Comparison of ENCODE assay signal across 18 cellular contexts in the genomic region with DNA sequence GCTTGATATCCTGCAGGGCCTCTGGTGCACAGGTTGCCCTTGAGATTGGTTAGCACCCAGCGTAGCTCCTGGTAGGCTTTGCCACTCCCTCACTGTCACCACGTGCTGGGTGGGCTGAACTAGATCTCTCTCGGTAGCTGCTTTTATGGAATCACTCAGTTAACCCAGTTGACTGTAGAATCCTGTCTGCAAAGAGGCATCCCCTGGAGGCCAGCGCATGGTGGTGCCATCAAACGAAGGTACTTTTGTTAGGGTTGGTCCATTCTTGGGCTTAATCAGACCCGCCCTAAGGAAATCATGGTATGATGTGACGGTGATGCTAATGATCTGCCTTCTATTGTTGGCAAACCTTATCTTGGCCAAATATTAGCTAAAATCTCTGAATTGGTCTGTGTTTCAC.
"Had no signal": no experiment of that assay in that cellular context is flagged by ENCODE, and none has a peak within 500 bp of the region (broad histone marks: within the 10 kb centered on the region; RNA-seq: fewer than 3 reads in every experiment).

No MANE protein-coding gene starts in this region.

- H3K27me3 ChIP-seq: body of pancreas, sigmoid colon, uterus had no signal

- H3K4me3 ChIP-seq: body of pancreas, sigmoid colon, uterus had no signal

- ATAC-seq: activated T-cell treated with anti-CD3 and anti-CD28 coated beads, Interleukin-2, amount 50 U/mL, for 72 hours; body of pancreas; stimulated activated effector memory CD8-positive, alpha-beta T cell treated with anti-CD3 and anti-CD28 coated beads, Interleukin-12 subunit alpha, Interleukin-12 subunit beta, amount 100 ng/mL, for 72 hours had no signal

- H3K27ac ChIP-seq: sigmoid colon had no signal

- H3K9me3 ChIP-seq: body of pancreas, sigmoid colon, uterus had no signal

- H3K36me3 ChIP-seq: sigmoid colon, uterus had no signal

- H3K4me1 ChIP-seq: uterus had no signal

- DNase-seq: activated CD4-positive, alpha-beta T cell treated with anti-CD3 and anti-CD28 coated beads, Interleukin-2, amount 10 ng/mL, durations not matched to agents 24 days and 14 days; activated CD4-positive, CD25-positive, alpha-beta regulatory T cell; activated CD8-positive, alpha-beta memory T cell treated with anti-CD3 and anti-CD28 coated beads, Interleukin-2, amount 50 U/mL, for 48 hours; activated gamma-delta T cell; activated T-cell treated with anti-CD3 and anti-CD28 coated beads, Interleukin-2, amount 50 U/mL, for 72 hours; amniotic stem cell; body of pancreas; caudate nucleus; cortex of kidney; effector CD4-positive, alpha-beta T cell; foreskin fibroblast; glutamatergic neuron; immature natural killer cell; nephron progenitor cell; sigmoid colon; stimulated activated CD4-positive, alpha-beta T cell treated with anti-CD3 and anti-CD28 coated beads, Interleukin-2, amount 100 ng/mL, for 24 hours; uterus had no signal
